Comparison of ENCODE assay signal across 8 cellular contexts in the genomic region with DNA sequence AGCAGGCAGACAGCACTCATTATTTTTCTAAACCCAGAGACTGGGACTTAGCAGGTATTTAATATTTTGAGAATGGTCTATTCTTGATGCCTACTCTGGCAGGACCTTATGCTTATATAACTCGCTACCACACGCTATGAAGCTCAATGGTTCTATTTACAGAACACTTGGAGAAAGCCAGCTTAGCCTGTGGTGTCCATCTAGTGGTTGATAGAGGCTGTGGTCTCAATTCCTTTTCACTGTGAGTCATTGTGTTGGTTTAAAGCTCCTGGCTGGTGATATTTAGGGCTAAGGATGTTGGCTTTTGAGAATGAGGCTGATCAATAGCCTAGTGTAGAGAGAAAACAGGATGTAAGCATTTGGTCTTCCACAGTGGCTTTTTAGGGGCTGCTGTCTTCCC.
DNase-seq lines count a peak whose midpoint lies in the region; ATAC-seq, FAIRE-seq and TF ChIP-seq lines count a peak whose summit lies in the region.

No MANE protein-coding gene starts in this region.

- H3K36me3 ChIP-seq in bronchial epithelial cell (ENCODE audit: control insufficient read depth, insufficient read depth, low read length): no peaks in the 10 kb centered on the region

- no peak overlapping the region for H3K4me3 ChIP-seq in bronchial epithelial cell (ENCODE audit: low read depth, low read length)

- no peak for FAIRE-seq in bronchial epithelial cell (lab: Jason Lieb, UNC)

- no peaks in the 10 kb centered on the region for H3K27me3 ChIP-seq in bronchial epithelial cell (ENCODE audit: control insufficient read depth, insufficient read depth, low read length)

- peak; percentile 73 for ATAC-seq in left lobe of liver
- ATAC-seq in GM19397 (IDR thresholded peaks at IDR 0.05; ENCODE audit: unreplicated experiment): no peak
- no peak for ATAC-seq in HG02981 (IDR thresholded peaks at IDR 0.05; ENCODE audit: unreplicated experiment)

- TF ChIP-seq CTCF in bronchial epithelial cell (IDR thresholded peaks at IDR 0.05; ENCODE audit: insufficient read depth, low read length, severe bottlenecking): peak; percentile 73

- DNase-seq in DMS53 (lab: John Stamatoyannopoulos, UW) (peak; percentile 94), NCI-H2029 treated with DMSO at 0.1 percent for 48 hours (lab: John Stamatoyannopoulos, UW) (peak; percentile 82), bronchial epithelial cell (ENCODE audit: low read depth) (peak; percentile 81), left lobe of liver (ENCODE audit: low spot score) (no peak), NCI-H345 treated with DMSO at 0.1 percent for 48 hours (lab: John Stamatoyannopoulos, UW; ENCODE audit: unreplicated experiment) (no peak)
- DNase-seq in stimulated activated CD4-positive, alpha-beta T cell treated with anti-CD3 and anti-CD28 coated beads, Interleukin-1b, Interleukin-23, amount 100 ng/mL, for 48 hours: no peak

Comparison
In these comparisons a context has a peak if more than half of its experiments do, and no peak if none do; other contexts are left out.
1. DNase-seq: peak in DMS53 (single experiment), NCI-H2029 treated with DMSO at 0.1 percent for 48 hours (single experiment) and bronchial epithelial cell (single experiment); none in left lobe of liver (single experiment), NCI-H345 treated with DMSO at 0.1 percent for 48 hours (single experiment) and stimulated activated CD4-positive, alpha-beta T cell treated with anti-CD3 and anti-CD28 coated beads, Interleukin-1b, Interleukin-23, amount 100 ng/mL, for 48 hours (single experiment).